Comparison of ENCODE assay signal across 13 cellular contexts in the genomic region with DNA sequence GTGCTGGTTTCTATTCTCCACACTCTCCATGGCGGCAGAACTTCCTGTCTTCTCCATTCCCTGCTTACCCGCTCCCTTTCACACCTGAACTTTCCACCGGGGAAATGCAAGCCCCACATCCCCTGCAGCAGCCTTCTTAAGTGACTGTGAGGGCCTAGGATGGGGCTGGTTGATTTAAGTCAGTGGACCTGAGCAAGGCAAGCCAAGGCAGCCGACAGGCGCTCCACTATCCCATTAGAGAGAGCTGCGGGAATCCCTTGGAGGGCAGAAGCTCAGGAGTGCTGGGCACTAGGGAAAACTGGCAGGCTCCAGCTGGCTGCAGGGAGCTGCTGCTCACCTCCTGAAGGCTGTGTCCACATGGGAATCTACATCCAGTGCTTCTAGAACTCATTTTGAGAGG. TPM values are rescaled to one million over a fixed set of nuclear protein-coding genes. Genes with fewer than 3 reads are reported as not detected.
DNase-seq lines count a peak whose midpoint lies in the region; ATAC-seq and TF ChIP-seq lines count a peak whose summit lies in the region.
"Had no signal": no experiment of that assay in that cellular context is flagged by ENCODE, and none has a peak within 500 bp of the region (broad histone marks: within the 10 kb centered on the region; RNA-seq: fewer than 3 reads in every experiment).

No MANE protein-coding gene starts in this region.

- no peak overlapping the region for H3K4me3 Mint-ChIP-seq in activated CD4-positive, alpha-beta T cell treated with anti-CD3 and anti-CD28 coated beads for 36 hours
- H3K4me3 Mint-ChIP-seq in stimulated activated effector memory CD8-positive, alpha-beta T cell treated with anti-CD3 and anti-CD28 coated beads, Interleukin-12 subunit alpha, Interleukin-12 subunit beta, amount 100 ng/mL, for 72 hours = no peak overlapping the region

- no peaks in the 10 kb centered on the region for H3K27me3 Mint-ChIP-seq in activated CD4-positive, alpha-beta T cell treated with anti-CD3 and anti-CD28 coated beads for 36 hours

- no peak for DNase-seq in activated CD4-positive, alpha-beta T cell treated with anti-CD3 and anti-CD28 coated beads for 36 hours
- no peak for DNase-seq in activated CD4-positive, alpha-beta T cell treated with anti-CD3 and anti-CD28 coated beads, Interleukin-2, amount 50 U/mL, for 48 hours
- no peak for DNase-seq in Peyer's patch
- no peak for DNase-seq in esophagus squamous epithelium (lab: John Stamatoyannopoulos, UW)
- no peak for DNase-seq in stimulated activated effector memory CD8-positive, alpha-beta T cell treated with anti-CD3 and anti-CD28 coated beads, Interleukin-12 subunit alpha, Interleukin-12 subunit beta, amount 100 ng/mL, for 72 hours (ENCODE audit: low spot score in 2 of 2)
- no peak for DNase-seq in OCI-M2 (lab: John Stamatoyannopoulos, UW; ENCODE audit: unreplicated experiment)
- no peak for DNase-seq in NCI-H82 (lab: John Stamatoyannopoulos, UW)
- no peak for DNase-seq in stimulated activated CD4-positive, alpha-beta T cell treated with anti-CD3 and anti-CD28 coated beads, Interleukin-2, amount 100 ng/mL, for 48 hours
- DNase-seq: DMS79 treated with DMSO at 0.1 percent for 48 hours; NCI-H524 treated with DMSO at 0.1 percent for 48 hours; ovary; stimulated activated CD4-positive, alpha-beta T cell treated with anti-CD3 and anti-CD28 coated beads, Interleukin-4, amount 100 ng/mL, for 4 hours had no signal

- H3K36me3 ChIP-seq in Peyer's patch (peaks cover 0 to 28% (median 0%) of the 10 kb centered on the region in 3 donors), esophagus squamous epithelium (peaks cover 11 to 69% (median 11%) of the 10 kb centered on the region in 3 donors)
- H3K36me3 ChIP-seq: ovary had no signal

- H3K4me1 ChIP-seq in Peyer's patch (peaks cover 0 to 4% (median 0%) of the 10 kb centered on the region in 4 donors), esophagus squamous epithelium (peaks cover 3 to 39% (median 5%) of the 10 kb centered on the region in 3 donors)

- no peaks in the 10 kb centered on the region for H3K9me3 Mint-ChIP-seq in activated CD4-positive, alpha-beta T cell treated with anti-CD3 and anti-CD28 coated beads for 36 hours (ENCODE audit: low read depth)
- H3K9me3 Mint-ChIP-seq in stimulated activated effector memory CD8-positive, alpha-beta T cell treated with anti-CD3 and anti-CD28 coated beads, Interleukin-12 subunit alpha, Interleukin-12 subunit beta, amount 100 ng/mL, for 72 hours = no peaks in the 10 kb centered on the region

- peaks cover 36% of the 10 kb centered on the region for H3K4me1 Mint-ChIP-seq in activated CD4-positive, alpha-beta T cell treated with anti-CD3 and anti-CD28 coated beads for 36 hours
- H3K4me1 Mint-ChIP-seq in stimulated activated effector memory CD8-positive, alpha-beta T cell treated with anti-CD3 and anti-CD28 coated beads, Interleukin-12 subunit alpha, Interleukin-12 subunit beta, amount 100 ng/mL, for 72 hours = peaks cover 5% of the 10 kb centered on the region

- no peak for ATAC-seq in activated CD4-positive, alpha-beta T cell treated with anti-CD3 and anti-CD28 coated beads for 36 hours
- ATAC-seq in stimulated activated effector memory CD8-positive, alpha-beta T cell treated with anti-CD3 and anti-CD28 coated beads, Interleukin-12 subunit alpha, Interleukin-12 subunit beta, amount 100 ng/mL, for 72 hours = no peak

- TF ChIP-seq CTCF in Peyer's patch (IDR thresholded peaks at IDR 0.05) (no peak), esophagus squamous epithelium (IDR thresholded peaks at IDR 0.05) (no peak)

- H3K9me3 ChIP-seq in Peyer's patch (no peaks in the 10 kb centered on the region), esophagus squamous epithelium (no peaks in the 10 kb centered on the region)
- H3K9me3 ChIP-seq: ovary, tibial artery had no signal

- 79 to 85% methylated on average over 3 to 4 of the region's 6 CpGs for WGBS in esophagus squamous epithelium, 2 donors

- peak overlapping the region in 3 of 4 donors; percentile 22 to 53 (median 24) for H3K27ac ChIP-seq in Peyer's patch
- peak overlapping the region in 3 of 4 donors; percentile 40 to 61 (median 47) for H3K27ac ChIP-seq in esophagus squamous epithelium
- H3K27ac ChIP-seq: ovary, tibial artery had no signal

- no peak overlapping the region for H3K4me3 ChIP-seq in Peyer's patch
- H3K4me3 ChIP-seq in esophagus squamous epithelium = no peak overlapping the region
- H3K4me3 ChIP-seq: ovary, tibial artery had no signal

- H3K27ac Mint-ChIP-seq in activated CD4-positive, alpha-beta T cell treated with anti-CD3 and anti-CD28 coated beads for 36 hours = peak overlapping the region; percentile 80
- H3K27ac Mint-ChIP-seq in stimulated activated effector memory CD8-positive, alpha-beta T cell treated with anti-CD3 and anti-CD28 coated beads, Interleukin-12 subunit alpha, Interleukin-12 subunit beta, amount 100 ng/mL, for 72 hours = peak overlapping the region; percentile 69

- H3K36me3 Mint-ChIP-seq in activated CD4-positive, alpha-beta T cell treated with anti-CD3 and anti-CD28 coated beads for 36 hours (ENCODE audit: low read depth) = peaks cover 37% of the 10 kb centered on the region
- H3K36me3 Mint-ChIP-seq in stimulated activated effector memory CD8-positive, alpha-beta T cell treated with anti-CD3 and anti-CD28 coated beads, Interleukin-12 subunit alpha, Interleukin-12 subunit beta, amount 100 ng/mL, for 72 hours = peaks cover 96% of the 10 kb centered on the region

- H3K27me3 ChIP-seq in Peyer's patch (no peaks in the 10 kb centered on the region), esophagus squamous epithelium (no peaks in the 10 kb centered on the region)
- H3K27me3 ChIP-seq: ovary, tibial artery had no signal

- CTCF ChIA-PET in activated CD4-positive, alpha-beta T cell treated with anti-CD3 and anti-CD28 coated beads for 36 hours (lab: Charles Lee) = interaction anchor here (0.7 to 1.6 kb wide), 3 partner anchors 28 to 83 kb away, joined by 4 to 8 read pairs (median 7); no protein-coding TSS in a partner anchor

- POLR2A ChIA-PET in activated CD4-positive, alpha-beta T cell treated with anti-CD3 and anti-CD28 coated beads for 36 hours (lab: Charles Lee) = no interaction called here

- intact Hi-C loops in activated CD4-positive, alpha-beta T cell treated with anti-CD3 and anti-CD28 coated beads for 36 hours (cut with DNase I, micrococcal nuclease) = no loop called here
- intact Hi-C loops in esophagus squamous epithelium (cut with DNase I) = loop anchor here (10.0 kb wide), 1 partner anchor 179 kb away; no protein-coding TSS in a partner anchor

- no peak for TF ChIP-seq POLR2A in Peyer's patch (IDR thresholded peaks at IDR 0.05)
- TF ChIP-seq POLR2A in esophagus squamous epithelium (IDR thresholded peaks at IDR 0.05) = no peak

RNA-seq across cellular contexts. Expression of gene SLC25A19, which starts 36.1 kb away (rescaled TPM):
- total RNA-seq in activated CD4-positive, alpha-beta T cell treated with anti-CD3 and anti-CD28 coated beads for 36 hours = 10 to 100 TPM; 67.8 to 79.7 TPM
- total RNA-seq in Peyer's patch (10 to 100 TPM in 3 of 4 donors, 1 to 10 TPM in 1; 8.2 to 24.8 (median 17.0) TPM), esophagus squamous epithelium (10 to 100 TPM in 2 of 4 donors, 1 to 10 TPM in 2; 9.2 to 15.2 (median 11.2) TPM)

RNA-seq across cellular contexts. Expression of gene MIF4GD, which starts 54.3 kb away (rescaled TPM):
- total RNA-seq in activated CD4-positive, alpha-beta T cell treated with anti-CD3 and anti-CD28 coated beads for 36 hours = 10 to 100 TPM; 39.0 to 39.1 TPM
- total RNA-seq in Peyer's patch = 10 to 100 TPM; 14.5 to 35.5 (median 18.9) TPM
- total RNA-seq in esophagus squamous epithelium = 10 to 100 TPM; 14.6 to 28.0 (median 21.2) TPM
